14 cellular contexts compared by ENCODE assay signal in genomic region chr7:114783413-114783812, GRCh38.
"Had no signal": no experiment of that assay in that cellular context is flagged by ENCODE, and none has a peak within 500 bp of the region (broad histone marks: within the 10 kb centered on the region; RNA-seq: fewer than 3 reads in every experiment).

No MANE protein-coding gene starts in this region.

- ATAC-seq: left ventricle myocardium superior; naive thymus-derived CD8-positive, alpha-beta T cell had no signal

- H3K27me3 ChIP-seq: ascending aorta, breast epithelium, suprapubic skin had no signal

- H3K27ac Mint-ChIP-seq: endodermal cell; naive thymus-derived CD8-positive, alpha-beta T cell; type B pancreatic cell had no signal

- H3K9me3 ChIP-seq: ascending aorta, breast epithelium, suprapubic skin had no signal

- H3K9me3 Mint-ChIP-seq: endodermal cell had no signal

- H3K27ac ChIP-seq: ascending aorta, breast epithelium, suprapubic skin had no signal

- H3K36me3 Mint-ChIP-seq: naive thymus-derived CD8-positive, alpha-beta T cell; type B pancreatic cell had no signal

- H3K4me3 Mint-ChIP-seq: endodermal cell, type B pancreatic cell had no signal

- H3K27me3 Mint-ChIP-seq: type B pancreatic cell had no signal

- H3K4me3 ChIP-seq: ascending aorta, breast epithelium, suprapubic skin had no signal

- H3K36me3 ChIP-seq: ascending aorta, breast epithelium, suprapubic skin had no signal

- H3K4me1 ChIP-seq: ascending aorta, breast epithelium, suprapubic skin had no signal

- DNase-seq: activated effector memory CD4-positive, alpha-beta T cell treated with anti-CD3 and anti-CD28 coated beads, Interleukin-2, amount 50 U/mL, for 16 hours; endodermal cell; head of caudate nucleus; kidney glomerular epithelial cell; left ventricle myocardium superior; mesenchymal stem cell; naive thymus-derived CD8-positive, alpha-beta T cell; stimulated activated CD4-positive, alpha-beta T cell treated with anti-CD3 and anti-CD28 coated beads, Interleukin-2, amount 100 ng/mL, for 48 hours; stimulated activated naive CD4-positive, alpha-beta T cell; T1000 had no signal

- H3K4me1 Mint-ChIP-seq: endodermal cell; naive thymus-derived CD8-positive, alpha-beta T cell had no signal
